10 cellular contexts compared by ENCODE assay signal in the genomic region with DNA sequence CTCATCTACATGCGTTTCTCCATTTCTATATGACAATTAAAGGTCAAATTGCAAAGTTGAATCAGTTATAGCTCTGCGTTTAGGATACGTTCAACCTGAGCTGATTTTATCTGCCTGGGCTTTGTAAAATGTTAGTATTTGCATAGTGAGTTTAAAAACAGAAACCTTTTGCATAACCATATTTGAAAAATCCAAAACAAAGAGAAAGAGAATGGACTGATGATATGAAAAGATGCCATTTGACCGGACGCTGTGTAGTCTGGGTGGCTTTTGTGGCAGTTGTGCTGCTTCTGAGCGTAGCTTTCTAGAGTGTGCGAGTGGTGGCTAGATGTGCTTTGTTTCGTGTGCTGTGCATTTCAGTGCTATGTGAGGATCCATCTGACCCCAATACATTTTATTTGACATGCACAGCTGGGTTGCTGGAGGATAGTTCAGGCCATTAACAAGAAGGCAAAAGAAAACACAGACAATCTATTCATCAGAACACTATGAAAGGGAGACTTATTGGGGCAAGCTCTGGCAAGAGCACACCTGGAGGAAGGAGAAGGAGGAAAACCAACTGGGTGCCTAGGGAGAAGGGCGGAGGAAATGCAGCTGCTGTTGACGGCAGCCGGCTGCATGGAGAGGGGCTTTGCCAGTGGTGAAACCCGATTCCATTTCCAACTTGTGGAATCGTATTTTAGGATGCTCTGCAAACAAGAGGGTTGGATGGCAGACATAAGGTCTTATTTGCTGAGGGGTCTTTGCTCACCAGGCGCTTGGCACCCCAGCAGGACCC.
DNase-seq lines count a peak whose midpoint lies in the region; ATAC-seq, FAIRE-seq and TF ChIP-seq lines count a peak whose summit lies in the region.
"Had no signal": no experiment of that assay in that cellular context is flagged by ENCODE, and none has a peak within 500 bp of the region (broad histone marks: within the 10 kb centered on the region; RNA-seq: fewer than 3 reads in every experiment).

No MANE protein-coding gene starts in this region.

- H3K27ac Mint-ChIP-seq in activated naive CD8-positive, alpha-beta T cell treated with anti-CD3 and anti-CD28 coated beads, Interleukin-2, amount 10 ng/mL, durations not matched to agents 7 days and 5 days = peak overlapping the region; percentile 55
- no peak overlapping the region for H3K27ac Mint-ChIP-seq in MCF 10A (ENCODE audit: low read depth, unreplicated experiment)

- TF ChIP-seq POLR2A in spleen (IDR thresholded peaks at IDR 0.05) (no peak), prostate gland (IDR thresholded peaks at IDR 0.05) (no peak)

- H3K4me1 Mint-ChIP-seq in activated naive CD8-positive, alpha-beta T cell treated with anti-CD3 and anti-CD28 coated beads, Interleukin-2, amount 10 ng/mL, durations not matched to agents 7 days and 5 days = peaks cover 49% of the 10 kb centered on the region
- no peaks in the 10 kb centered on the region for H3K4me1 Mint-ChIP-seq in MCF 10A (ENCODE audit: insufficient read depth, unreplicated experiment)

- H3K27me3 ChIP-seq in spleen (replicated peaks in 1 of 7) = peaks cover 0 to 23% (median 0%) of the 10 kb centered on the region in 7 donors
- no peaks in the 10 kb centered on the region for H3K27me3 ChIP-seq in prostate gland (replicated peaks; ENCODE audit: insufficient read depth)

- DNase-seq in NCI-H748 (lab: John Stamatoyannopoulos, UW; ENCODE audit: unreplicated experiment) (peak; percentile 31), NCI-H748 treated with DMSO at 0.1 percent for 48 hours (lab: John Stamatoyannopoulos, UW) (no peak), NCI-H1105 (lab: John Stamatoyannopoulos, UW) (peak; percentile 5), spleen (no peak), RCC 7860 (ENCODE audit: low spot score) (no peak), prostate gland (ENCODE audit: low spot score) (no peak), MCF 10A (ENCODE audit: unreplicated experiment) (no peak)
- DNase-seq in activated naive CD8-positive, alpha-beta T cell treated with anti-CD3 and anti-CD28 coated beads, Interleukin-2, amount 10 ng/mL, durations not matched to agents 7 days and 5 days = no peak
- DNase-seq: kidney had no signal

- POLR2A ChIA-PET in activated naive CD8-positive, alpha-beta T cell treated with anti-CD3 and anti-CD28 coated beads, Interleukin-2, amount 10 ng/mL, durations not matched to agents 7 days and 5 days (lab: Charles Lee) = interaction anchor here (0.7 to 4.1 kb wide), 5 partner anchors 13 to 181 kb away, joined by 3 to 19 read pairs (median 3); a partner anchor contains a TSS
- POLR2A ChIA-PET in MCF 10A (lab: Yijun Ruan, JAX) = no interaction called here

- TF ChIP-seq CTCF in spleen (IDR thresholded peaks at IDR 0.05 in 8 of 11, conservative IDR thresholded peaks at IDR 0.05 in 3 of 11) = no peak
- no peak for TF ChIP-seq CTCF in prostate gland (IDR thresholded peaks at IDR 0.05)
- TF ChIP-seq CTCF in MCF 10A (IDR thresholded peaks at IDR 0.05; ENCODE audit: unreplicated experiment) = no peak

- H3K4me1 ChIP-seq in spleen = peaks cover 0 to 47% (median 20%) of the 10 kb centered on the region in 6 donors
- H3K4me1 ChIP-seq in prostate gland (replicated peaks) = no peaks in the 10 kb centered on the region
- H3K4me1 ChIP-seq: esophagus muscularis mucosa had no signal

- H3K4me3 Mint-ChIP-seq in activated naive CD8-positive, alpha-beta T cell treated with anti-CD3 and anti-CD28 coated beads, Interleukin-2, amount 10 ng/mL, durations not matched to agents 7 days and 5 days = peak overlapping the region; percentile 74
- no peak overlapping the region for H3K4me3 Mint-ChIP-seq in MCF 10A (ENCODE audit: unreplicated experiment)

- peaks cover 10% of the 10 kb centered on the region for H3K27me3 Mint-ChIP-seq in activated naive CD8-positive, alpha-beta T cell treated with anti-CD3 and anti-CD28 coated beads, Interleukin-2, amount 10 ng/mL, durations not matched to agents 7 days and 5 days
- peaks cover 77% of the 10 kb centered on the region for H3K27me3 Mint-ChIP-seq in MCF 10A (ENCODE audit: insufficient read depth, unreplicated experiment)

- no peaks in the 10 kb centered on the region for H3K36me3 Mint-ChIP-seq in activated naive CD8-positive, alpha-beta T cell treated with anti-CD3 and anti-CD28 coated beads, Interleukin-2, amount 10 ng/mL, durations not matched to agents 7 days and 5 days
- no peaks in the 10 kb centered on the region for H3K36me3 Mint-ChIP-seq in MCF 10A (ENCODE audit: insufficient read depth, unreplicated experiment)

- H3K9me3 ChIP-seq in spleen (no peaks in the 10 kb centered on the region), prostate gland (no peaks in the 10 kb centered on the region)
- H3K9me3 ChIP-seq: esophagus muscularis mucosa had no signal

- no TSS peak for BruUV-seq in MCF 10A (replicated peaks; lab: Mats Ljungman, UMichigan)

- H3K36me3 ChIP-seq in spleen (no peaks in the 10 kb centered on the region), prostate gland (no peaks in the 10 kb centered on the region)
- H3K36me3 ChIP-seq: esophagus muscularis mucosa had no signal

- H3K27ac ChIP-seq in spleen (peak overlapping the region in 7 of 8 donors; percentile 30 to 70 (median 59)), prostate gland (no peak overlapping the region)
- H3K27ac ChIP-seq: esophagus muscularis mucosa had no signal

- no peak for FAIRE-seq in RCC 7860 (lab: Jason Lieb, UNC)
- FAIRE-seq: kidney had no signal

- ATAC-seq in activated naive CD8-positive, alpha-beta T cell treated with anti-CD3 and anti-CD28 coated beads, Interleukin-2, amount 10 ng/mL, durations not matched to agents 7 days and 5 days (ENCODE audit: low read depth) = no peak

- H3K4me3 ChIP-seq in spleen (peak overlapping the region in 2 of 8 donors; percentile 6 to 12), prostate gland (no peak overlapping the region)
- H3K4me3 ChIP-seq: esophagus muscularis mucosa had no signal

- intact Hi-C loops in spleen (cut with DNase I; ENCODE audit: low total_unique reads) (no loop called here), prostate gland (cut with DNase I) (no loop called here), MCF 10A (cut with micrococcal nuclease) (no loop called here)

- CTCF ChIA-PET in MCF 10A (lab: Yijun Ruan, JAX) = interaction anchor here (0.8 kb wide), 1 partner anchor 17 kb away, joined by 4 read pairs; no protein-coding TSS in a partner anchor

- no peaks in the 10 kb centered on the region for H3K9me3 Mint-ChIP-seq in activated naive CD8-positive, alpha-beta T cell treated with anti-CD3 and anti-CD28 coated beads, Interleukin-2, amount 10 ng/mL, durations not matched to agents 7 days and 5 days
- H3K9me3 Mint-ChIP-seq in MCF 10A (ENCODE audit: unreplicated experiment) = no peaks in the 10 kb centered on the region

- WGBS in spleen, 5 donors = 60 to 70% (median 66%) methylated on average over 14 of the region's 14 CpGs
- 26% methylated on average over 14 of the region's 14 CpGs for WGBS in prostate gland

Comparison
In these comparisons a context has a peak if more than half of its experiments do, and no peak if none do; other contexts are left out.
1. DNase-seq: peak in NCI-H748 (single experiment) and NCI-H1105 (single experiment); none in NCI-H748 treated with DMSO at 0.1 percent for 48 hours (single experiment), activated naive CD8-positive, alpha-beta T cell treated with anti-CD3 and anti-CD28 coated beads, Interleukin-2, amount 10 ng/mL, durations not matched to agents 7 days and 5 days (single experiment), spleen (single experiment), RCC 7860 (single experiment), prostate gland (single experiment) and MCF 10A (single experiment).
2. H3K27ac ChIP-seq: peak in spleen (7 of 8); none in prostate gland (0 of 2).